ENCODE assay signal across 2 cellular contexts in the genomic region with DNA sequence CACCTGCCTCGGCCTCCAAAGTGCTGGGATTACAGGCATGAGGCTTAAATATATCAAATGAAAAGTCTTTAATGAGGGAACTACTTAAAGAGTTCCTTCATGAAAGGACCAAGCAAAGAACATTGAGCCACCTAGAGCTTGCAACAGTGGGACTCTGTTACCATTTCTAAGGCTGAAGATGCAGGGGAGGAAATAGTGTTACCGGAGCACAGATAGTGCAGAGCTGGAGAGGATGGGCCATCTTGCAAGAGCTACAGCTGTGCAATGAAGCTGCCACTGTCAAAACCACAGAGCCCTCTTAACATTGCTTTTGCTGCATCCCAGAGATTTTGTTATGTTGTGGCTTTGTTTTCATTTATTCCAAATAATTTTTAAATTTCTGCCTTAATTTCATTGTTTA.
TF ChIP-seq lines count a peak whose summit lies in the region.

No MANE protein-coding gene starts in this region.

TF ChIP-seq in GM23338, 12 proteins besides CTCF, POLR2A, EP300 and RAD21 (continued from another document):
- TF ChIP-seq CREB1 (CRISPR knock-in tag; IDR thresholded peaks at IDR 0.05; ENCODE audit: low read depth) (no peak), JUNB (IDR thresholded peaks at IDR 0.05; ENCODE audit: unreplicated experiment) (no peak), POLR2AphosphoS5 (IDR thresholded peaks at IDR 0.05; ENCODE audit: low read depth) (no peak), EZH2 (IDR thresholded peaks at IDR 0.05; ENCODE audit: low read depth, unreplicated experiment) (no peak), NANOG (IDR thresholded peaks at IDR 0.05; ENCODE audit: borderline replicate concordance) (no peak), ZNF114 (CRISPR knock-in tag; IDR thresholded peaks at IDR 0.05) (no peak)
- TF ChIP-seq, protein P1, sequence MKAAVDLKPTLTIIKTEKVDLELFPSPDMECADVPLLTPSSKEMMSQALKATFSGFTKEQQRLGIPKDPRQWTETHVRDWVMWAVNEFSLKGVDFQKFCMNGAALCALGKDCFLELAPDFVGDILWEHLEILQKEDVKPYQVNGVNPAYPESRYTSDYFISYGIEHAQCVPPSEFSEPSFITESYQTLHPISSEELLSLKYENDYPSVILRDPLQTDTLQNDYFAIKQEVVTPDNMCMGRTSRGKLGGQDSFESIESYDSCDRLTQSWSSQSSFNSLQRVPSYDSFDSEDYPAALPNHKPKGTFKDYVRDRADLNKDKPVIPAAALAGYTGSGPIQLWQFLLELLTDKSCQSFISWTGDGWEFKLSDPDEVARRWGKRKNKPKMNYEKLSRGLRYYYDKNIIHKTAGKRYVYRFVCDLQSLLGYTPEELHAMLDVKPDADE (IDR thresholded peaks at IDR 0.05): no peak
- TF ChIP-seq, protein P2, sequence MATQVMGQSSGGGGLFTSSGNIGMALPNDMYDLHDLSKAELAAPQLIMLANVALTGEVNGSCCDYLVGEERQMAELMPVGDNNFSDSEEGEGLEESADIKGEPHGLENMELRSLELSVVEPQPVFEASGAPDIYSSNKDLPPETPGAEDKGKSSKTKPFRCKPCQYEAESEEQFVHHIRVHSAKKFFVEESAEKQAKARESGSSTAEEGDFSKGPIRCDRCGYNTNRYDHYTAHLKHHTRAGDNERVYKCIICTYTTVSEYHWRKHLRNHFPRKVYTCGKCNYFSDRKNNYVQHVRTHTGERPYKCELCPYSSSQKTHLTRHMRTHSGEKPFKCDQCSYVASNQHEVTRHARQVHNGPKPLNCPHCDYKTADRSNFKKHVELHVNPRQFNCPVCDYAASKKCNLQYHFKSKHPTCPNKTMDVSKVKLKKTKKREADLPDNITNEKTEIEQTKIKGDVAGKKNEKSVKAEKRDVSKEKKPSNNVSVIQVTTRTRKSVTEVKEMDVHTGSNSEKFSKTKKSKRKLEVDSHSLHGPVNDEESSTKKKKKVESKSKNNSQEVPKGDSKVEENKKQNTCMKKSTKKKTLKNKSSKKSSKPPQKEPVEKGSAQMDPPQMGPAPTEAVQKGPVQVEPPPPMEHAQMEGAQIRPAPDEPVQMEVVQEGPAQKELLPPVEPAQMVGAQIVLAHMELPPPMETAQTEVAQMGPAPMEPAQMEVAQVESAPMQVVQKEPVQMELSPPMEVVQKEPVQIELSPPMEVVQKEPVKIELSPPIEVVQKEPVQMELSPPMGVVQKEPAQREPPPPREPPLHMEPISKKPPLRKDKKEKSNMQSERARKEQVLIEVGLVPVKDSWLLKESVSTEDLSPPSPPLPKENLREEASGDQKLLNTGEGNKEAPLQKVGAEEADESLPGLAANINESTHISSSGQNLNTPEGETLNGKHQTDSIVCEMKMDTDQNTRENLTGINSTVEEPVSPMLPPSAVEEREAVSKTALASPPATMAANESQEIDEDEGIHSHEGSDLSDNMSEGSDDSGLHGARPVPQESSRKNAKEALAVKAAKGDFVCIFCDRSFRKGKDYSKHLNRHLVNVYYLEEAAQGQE (IDR thresholded peaks at IDR 0.05; ENCODE audit: unreplicated experiment): no peak
- TF ChIP-seq, protein P3, sequence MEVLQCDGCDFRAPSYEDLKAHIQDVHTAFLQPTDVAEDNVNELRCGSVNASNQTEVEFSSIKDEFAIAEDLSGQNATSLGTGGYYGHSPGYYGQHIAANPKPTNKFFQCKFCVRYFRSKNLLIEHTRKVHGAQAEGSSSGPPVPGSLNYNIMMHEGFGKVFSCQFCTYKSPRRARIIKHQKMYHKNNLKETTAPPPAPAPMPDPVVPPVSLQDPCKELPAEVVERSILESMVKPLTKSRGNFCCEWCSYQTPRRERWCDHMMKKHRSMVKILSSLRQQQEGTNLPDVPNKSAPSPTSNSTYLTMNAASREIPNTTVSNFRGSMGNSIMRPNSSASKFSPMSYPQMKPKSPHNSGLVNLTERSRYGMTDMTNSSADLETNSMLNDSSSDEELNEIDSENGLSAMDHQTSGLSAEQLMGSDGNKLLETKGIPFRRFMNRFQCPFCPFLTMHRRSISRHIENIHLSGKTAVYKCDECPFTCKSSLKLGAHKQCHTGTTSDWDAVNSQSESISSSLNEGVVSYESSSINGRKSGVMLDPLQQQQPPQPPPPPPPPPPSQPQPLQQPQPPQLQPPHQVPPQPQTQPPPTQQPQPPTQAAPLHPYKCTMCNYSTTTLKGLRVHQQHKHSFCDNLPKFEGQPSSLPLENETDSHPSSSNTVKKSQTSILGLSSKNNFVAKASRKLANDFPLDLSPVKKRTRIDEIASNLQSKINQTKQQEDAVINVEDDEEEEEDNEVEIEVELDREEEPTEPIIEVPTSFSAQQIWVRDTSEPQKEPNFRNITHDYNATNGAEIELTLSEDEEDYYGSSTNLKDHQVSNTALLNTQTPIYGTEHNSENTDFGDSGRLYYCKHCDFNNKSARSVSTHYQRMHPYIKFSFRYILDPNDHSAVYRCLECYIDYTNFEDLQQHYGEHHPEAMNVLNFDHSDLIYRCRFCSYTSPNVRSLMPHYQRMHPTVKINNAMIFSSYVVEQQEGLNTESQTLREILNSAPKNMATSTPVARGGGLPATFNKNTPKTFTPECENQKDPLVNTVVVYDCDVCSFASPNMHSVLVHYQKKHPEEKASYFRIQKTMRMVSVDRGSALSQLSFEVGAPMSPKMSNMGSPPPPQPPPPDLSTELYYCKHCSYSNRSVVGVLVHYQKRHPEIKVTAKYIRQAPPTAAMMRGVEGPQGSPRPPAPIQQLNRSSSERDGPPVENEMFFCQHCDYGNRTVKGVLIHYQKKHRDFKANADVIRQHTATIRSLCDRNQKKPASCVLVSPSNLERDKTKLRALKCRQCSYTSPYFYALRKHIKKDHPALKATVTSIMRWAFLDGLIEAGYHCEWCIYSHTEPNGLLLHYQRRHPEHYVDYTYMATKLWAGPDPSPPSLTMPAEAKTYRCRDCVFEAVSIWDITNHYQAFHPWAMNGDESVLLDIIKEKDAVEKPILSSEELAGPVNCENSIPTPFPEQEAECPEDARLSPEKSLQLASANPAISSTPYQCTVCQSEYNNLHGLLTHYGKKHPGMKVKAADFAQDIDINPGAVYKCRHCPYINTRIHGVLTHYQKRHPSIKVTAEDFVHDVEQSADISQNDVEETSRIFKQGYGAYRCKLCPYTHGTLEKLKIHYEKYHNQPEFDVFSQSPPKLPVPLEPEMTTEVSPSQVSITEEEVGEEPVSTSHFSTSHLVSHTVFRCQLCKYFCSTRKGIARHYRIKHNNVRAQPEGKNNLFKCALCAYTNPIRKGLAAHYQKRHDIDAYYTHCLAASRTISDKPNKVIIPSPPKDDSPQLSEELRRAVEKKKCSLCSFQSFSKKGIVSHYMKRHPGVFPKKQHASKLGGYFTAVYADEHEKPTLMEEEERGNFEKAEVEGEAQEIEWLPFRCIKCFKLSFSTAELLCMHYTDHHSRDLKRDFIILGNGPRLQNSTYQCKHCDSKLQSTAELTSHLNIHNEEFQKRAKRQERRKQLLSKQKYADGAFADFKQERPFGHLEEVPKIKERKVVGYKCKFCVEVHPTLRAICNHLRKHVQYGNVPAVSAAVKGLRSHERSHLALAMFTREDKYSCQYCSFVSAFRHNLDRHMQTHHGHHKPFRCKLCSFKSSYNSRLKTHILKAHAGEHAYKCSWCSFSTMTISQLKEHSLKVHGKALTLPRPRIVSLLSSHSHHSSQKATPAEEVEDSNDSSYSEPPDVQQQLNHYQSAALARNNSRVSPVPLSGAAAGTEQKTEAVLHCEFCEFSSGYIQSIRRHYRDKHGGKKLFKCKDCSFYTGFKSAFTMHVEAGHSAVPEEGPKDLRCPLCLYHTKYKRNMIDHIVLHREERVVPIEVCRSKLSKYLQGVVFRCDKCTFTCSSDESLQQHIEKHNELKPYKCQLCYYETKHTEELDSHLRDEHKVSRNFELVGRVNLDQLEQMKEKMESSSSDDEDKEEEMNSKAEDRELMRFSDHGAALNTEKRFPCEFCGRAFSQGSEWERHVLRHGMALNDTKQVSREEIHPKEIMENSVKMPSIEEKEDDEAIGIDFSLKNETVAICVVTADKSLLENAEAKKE (CRISPR knock-in tag; IDR thresholded peaks at IDR 0.05): no peak
TF ChIP-seq in GM23338: peak in this region for 0.

TF ChIP-seq in H1, 55 proteins besides CTCF, POLR2A, EP300 and RAD21 (continued from another document):
- TF ChIP-seq KDM4A (IDR thresholded peaks at IDR 0.05; ENCODE audit: low read depth, low read length, severe bottlenecking) (no peak), BACH1 (IDR thresholded peaks at IDR 0.05; ENCODE audit: low read length) (no peak), SIX5 (IDR thresholded peaks at IDR 0.05; ENCODE audit: low read depth, low read length) (no peak), SUZ12 (IDR thresholded peaks at IDR 0.05; ENCODE audit: low read length) (no peak), CBX5 (IDR thresholded peaks at IDR 0.05; ENCODE audit: low read depth, low read length) (no peak)
